Comparison of ENCODE assay signal across 23 cellular contexts in genomic region chr1:109412551-109412950, GRCh38. TPM values are rescaled to one million over a fixed set of nuclear protein-coding genes. Genes with fewer than 3 reads are reported as not detected.
"Had no signal": no experiment of that assay in that cellular context is flagged by ENCODE, and none has a peak within 500 bp of the region (broad histone marks: within the 10 kb centered on the region; RNA-seq: fewer than 3 reads in every experiment).

No MANE protein-coding gene starts in this region.

- H3K4me1 ChIP-seq: colonic mucosa, foreskin keratinocyte, left lung, prostate gland, right atrium auricular region, thyroid gland had no signal

- DNase-seq: colonic mucosa; effector CD8-positive, alpha-beta T cell; endodermal cell; foreskin keratinocyte; glutamatergic neuron; heart right ventricle; hippocampal formation; left cardiac atrium; left lung; mesenchymal stem cell; mucosa of descending colon; naive B cell; nucleus accumbens; stimulated activated CD4-positive, alpha-beta T cell treated with anti-CD3 and anti-CD28 coated beads, Interleukin-2, amount 100 ng/mL, for 24 hours; stimulated activated CD4-positive, alpha-beta T cell treated with anti-CD3 and anti-CD28 coated beads, Interleukin-4, amount 100 ng/mL, for 24 hours; stimulated activated naive CD4-positive, alpha-beta T cell treated with Interleukin-2 at 50 U/mL for 16 hours; stomach; thyroid gland had no signal

- H3K9me3 ChIP-seq: colonic mucosa, esophagus muscularis mucosa, heart right ventricle, left lung, mucosa of descending colon, prostate gland, right atrium auricular region, stomach, thyroid gland had no signal

- H3K4me3 ChIP-seq: colonic mucosa, esophagus muscularis mucosa, heart right ventricle, left lung, mucosa of descending colon, prostate gland, right atrium auricular region, stomach, thyroid gland had no signal

- H3K27me3 ChIP-seq: colonic mucosa, esophagus muscularis mucosa, foreskin keratinocyte, heart right ventricle, left lung, right atrium auricular region, stomach, thyroid gland had no signal

- H3K27ac ChIP-seq: colonic mucosa, esophagus muscularis mucosa, foreskin keratinocyte, heart right ventricle, left lung, prostate gland, right atrium auricular region, stomach, thyroid gland had no signal

- ATAC-seq: foreskin keratinocyte; heart right ventricle; left cardiac atrium; left lung; mucosa of descending colon; sciatic nerve; stimulated activated effector memory CD8-positive, alpha-beta T cell treated with anti-CD3 and anti-CD28 coated beads, Interleukin-12 subunit alpha, Interleukin-12 subunit beta, amount 100 ng/mL, for 72 hours had no signal

RNA-seq across cellular contexts. Expression of gene SYPL2, which starts 53.8 kb away (rescaled TPM):
- total RNA-seq: foreskin keratinocyte had no signal
